Comparison of ENCODE assay signal across 8 cellular contexts in genomic region chr1:85612704-85613361, GRCh38. TPM values are rescaled to one million over a fixed set of nuclear protein-coding genes. Genes with fewer than 3 reads are reported as not detected.
A peak's percentile ranks its signal among the peaks of the same experiment; 100 is the strongest.
DNase-seq lines count a peak whose midpoint lies in the region; ATAC-seq and TF ChIP-seq lines count a peak whose summit lies in the region.

No MANE protein-coding gene starts in this region.

- H3K4me1 Mint-ChIP-seq in activated naive CD4-positive, alpha-beta T cell treated with anti-CD3 and anti-CD28 coated beads, Interleukin-2, amount 10 ng/mL, durations not matched to agents 7 days and 5 days = no peaks in the 10 kb centered on the region
- H3K4me1 Mint-ChIP-seq in activated CD4-positive, alpha-beta memory T cell treated with anti-CD3 and anti-CD28 coated beads, Interleukin-2, amount 10 ng/mL, durations not matched to agents 7 days and 5 days = no peaks in the 10 kb centered on the region

- H3K4me3 Mint-ChIP-seq in activated naive CD4-positive, alpha-beta T cell treated with anti-CD3 and anti-CD28 coated beads, Interleukin-2, amount 10 ng/mL, durations not matched to agents 7 days and 5 days = no peak overlapping the region
- H3K4me3 Mint-ChIP-seq in activated CD4-positive, alpha-beta memory T cell treated with anti-CD3 and anti-CD28 coated beads, Interleukin-2, amount 10 ng/mL, durations not matched to agents 7 days and 5 days = no peak overlapping the region

- no peaks in the 10 kb centered on the region for H4K20me1 ChIP-seq in fibroblast of lung (ENCODE audit: control insufficient read depth, extremely low read depth, insufficient read depth, low read length)

- H3K4me3 ChIP-seq in fibroblast of lung (replicated peaks in 1 of 4; ENCODE audit: control extremely low read depth in 1 of 4, insufficient read depth in 1 of 4, low read depth in 3 of 4, low read length in 4 of 4) = peak overlapping the region in 1 of 4 experiments; percentile 13

- no peaks in the 10 kb centered on the region for H3K79me2 ChIP-seq in fibroblast of lung (ENCODE audit: control insufficient read depth, insufficient read depth, low read length)

- peaks cover 1% of the 10 kb centered on the region for H3K9me3 Mint-ChIP-seq in activated naive CD4-positive, alpha-beta T cell treated with anti-CD3 and anti-CD28 coated beads, Interleukin-2, amount 10 ng/mL, durations not matched to agents 7 days and 5 days
- no peaks in the 10 kb centered on the region for H3K9me3 Mint-ChIP-seq in activated CD4-positive, alpha-beta memory T cell treated with anti-CD3 and anti-CD28 coated beads, Interleukin-2, amount 10 ng/mL, durations not matched to agents 7 days and 5 days

- intact Hi-C loops in sciatic nerve (cut with DNase I) = no loop called here

- H3K27me3 Mint-ChIP-seq in activated naive CD4-positive, alpha-beta T cell treated with anti-CD3 and anti-CD28 coated beads, Interleukin-2, amount 10 ng/mL, durations not matched to agents 7 days and 5 days = no peaks in the 10 kb centered on the region
- H3K27me3 Mint-ChIP-seq in activated CD4-positive, alpha-beta memory T cell treated with anti-CD3 and anti-CD28 coated beads, Interleukin-2, amount 10 ng/mL, durations not matched to agents 7 days and 5 days = no peaks in the 10 kb centered on the region

- H2AFZ ChIP-seq in fibroblast of lung (ENCODE audit: low read length) = no peak overlapping the region

- H3K36me3 ChIP-seq in fibroblast of lung (ENCODE audit: control insufficient read depth, insufficient read depth, low read length) = no peaks in the 10 kb centered on the region

- CTCF ChIA-PET in activated naive CD4-positive, alpha-beta T cell treated with anti-CD3 and anti-CD28 coated beads, Interleukin-2, amount 10 ng/mL, durations not matched to agents 7 days and 5 days (lab: Charles Lee) = interaction anchor here (0.9 kb wide), 1 partner anchor 406 kb away, joined by 3 read pairs; no protein-coding TSS in a partner anchor
- CTCF ChIA-PET in activated CD4-positive, alpha-beta memory T cell treated with anti-CD3 and anti-CD28 coated beads, Interleukin-2, amount 10 ng/mL, durations not matched to agents 7 days and 5 days (lab: Charles Lee) = interaction anchor here (0.9 kb wide), 1 partner anchor 14 kb away, joined by 3 read pairs; no protein-coding TSS in a partner anchor

- H3K36me3 Mint-ChIP-seq in activated naive CD4-positive, alpha-beta T cell treated with anti-CD3 and anti-CD28 coated beads, Interleukin-2, amount 10 ng/mL, durations not matched to agents 7 days and 5 days = no peaks in the 10 kb centered on the region
- no peaks in the 10 kb centered on the region for H3K36me3 Mint-ChIP-seq in activated CD4-positive, alpha-beta memory T cell treated with anti-CD3 and anti-CD28 coated beads, Interleukin-2, amount 10 ng/mL, durations not matched to agents 7 days and 5 days (ENCODE audit: low read depth)

- no peaks in the 10 kb centered on the region for H3K9me3 ChIP-seq in fibroblast of lung (ENCODE audit: control insufficient read depth, insufficient read depth, low read depth, low read length)

- peak overlapping the region; percentile 96 for H3K27ac ChIP-seq in fibroblast of lung (ENCODE audit: insufficient read depth, low read length)

- no peaks in the 10 kb centered on the region for H3K27me3 ChIP-seq in fibroblast of lung (ENCODE audit: control insufficient read depth, insufficient read depth, low read length)

- H3K9ac ChIP-seq in fibroblast of lung (ENCODE audit: insufficient read depth, low read length) = peak overlapping the region; percentile 33

- POLR2A ChIA-PET in activated CD4-positive, alpha-beta memory T cell treated with anti-CD3 and anti-CD28 coated beads, Interleukin-2, amount 10 ng/mL, durations not matched to agents 7 days and 5 days (lab: Charles Lee) = no interaction called here

- no peak overlapping the region for H3K27ac Mint-ChIP-seq in activated naive CD4-positive, alpha-beta T cell treated with anti-CD3 and anti-CD28 coated beads, Interleukin-2, amount 10 ng/mL, durations not matched to agents 7 days and 5 days
- no peak overlapping the region for H3K27ac Mint-ChIP-seq in activated CD4-positive, alpha-beta memory T cell treated with anti-CD3 and anti-CD28 coated beads, Interleukin-2, amount 10 ng/mL, durations not matched to agents 7 days and 5 days

- ATAC-seq in sciatic nerve = peak; percentile 49
- no peak for ATAC-seq in GM21737 (IDR thresholded peaks at IDR 0.05; ENCODE audit: unreplicated experiment)

- DNase-seq in NCI-H69 (lab: John Stamatoyannopoulos, UW) = peak; percentile 1
- DNase-seq in fibroblast of lung (ENCODE audit: low read depth in 2 of 2) = peak; percentile 85 to 97
- no peak for DNase-seq in sciatic nerve (ENCODE audit: low spot score)
- DNase-seq in activated naive CD4-positive, alpha-beta T cell treated with anti-CD3 and anti-CD28 coated beads, Interleukin-2, amount 10 ng/mL, durations not matched to agents 7 days and 5 days = no peak
- no peak for DNase-seq in activated CD4-positive, alpha-beta memory T cell treated with anti-CD3 and anti-CD28 coated beads, Interleukin-2, amount 10 ng/mL, durations not matched to agents 7 days and 5 days
- DNase-seq in anterior cingulate cortex (lab: John Stamatoyannopoulos, UW) = no peak

- H3K4me2 ChIP-seq in fibroblast of lung (ENCODE audit: extremely low read depth, insufficient read depth, low read length) = peak overlapping the region; percentile 68

- H3K4me1 ChIP-seq in fibroblast of lung (ENCODE audit: control insufficient read depth, extremely low read depth, insufficient read depth, low read length) = peaks cover 34% of the 10 kb centered on the region

- TF ChIP-seq CTCF in GM12873 (IDR thresholded peaks at IDR 0.05; ENCODE audit: insufficient read depth, low read depth, low read length, missing control alignments) (peak; percentile 69), fibroblast of lung (conservative IDR thresholded peaks at IDR 0.05 in 1 of 2, IDR thresholded peaks at IDR 0.05 in 1 of 2; ENCODE audit: low read depth in 1 of 2, low read length in 2 of 2) (peak; percentile 55 to 68)

RNA-seq across cellular contexts. Expression of gene CCN1, which starts 32.3 kb away (rescaled TPM):
- total RNA-seq in fibroblast of lung (48.5 and 146 TPM in 2 replicates), sciatic nerve (137 TPM)
- polyA plus RNA-seq in fibroblast of lung = 531 and 635 TPM in 2 replicates
- 570 and 726 TPM in 2 replicates for polyA plus RNA-seq in fibroblast of lung (2012)
- 406 and 477 TPM in 2 replicates for polyA minus RNA-seq in fibroblast of lung (ENCODE audit: low replicate concordance)
- total RNA-seq in activated CD4-positive, alpha-beta memory T cell treated with anti-CD3 and anti-CD28 coated beads, Interleukin-2, amount 10 ng/mL, durations not matched to agents 7 days and 5 days = not detected

Comparison
In these comparisons a context has a peak if more than half of its experiments do, and no peak if none do; other contexts are left out.
1. DNase-seq: peak in NCI-H69 (single experiment) and fibroblast of lung (2 of 2); none in sciatic nerve (single experiment), activated naive CD4-positive, alpha-beta T cell treated with anti-CD3 and anti-CD28 coated beads, Interleukin-2, amount 10 ng/mL, durations not matched to agents 7 days and 5 days (single experiment), activated CD4-positive, alpha-beta memory T cell treated with anti-CD3 and anti-CD28 coated beads, Interleukin-2, amount 10 ng/mL, durations not matched to agents 7 days and 5 days (single experiment) and anterior cingulate cortex (0 of 58).
2. RNA of gene CCN1, which starts 32.3 kb away (total RNA-seq): 48.5 to 146 TPM in fibroblast of lung and 137 TPM in sciatic nerve (single experiment); not detected in activated CD4-positive, alpha-beta memory T cell treated with anti-CD3 and anti-CD28 coated beads, Interleukin-2, amount 10 ng/mL, durations not matched to agents 7 days and 5 days; every median in the first group is over 10 times any median in the second.